In genomic region chr17:22278302-22279275, GRCh38 we compare ENCODE assay signal across 21 cellular contexts.
"Had no signal": no experiment of that assay in that cellular context is flagged by ENCODE, and none has a peak within 500 bp of the region (broad histone marks: within the 10 kb centered on the region; RNA-seq: fewer than 3 reads in every experiment).

No MANE protein-coding gene starts in this region.

- H3K36me3 ChIP-seq: brain microvascular endothelial cell, left ventricle myocardium inferior, prostate gland, thyroid gland had no signal

- H3K27ac ChIP-seq: brain microvascular endothelial cell, left ventricle myocardium inferior, prostate gland, thyroid gland had no signal

- DNase-seq: activated CD4-positive, alpha-beta T cell treated with anti-CD3 and anti-CD28 coated beads for 1 hour; activated naive CD4-positive, alpha-beta T cell treated with anti-CD3 and anti-CD28 coated beads, Interleukin-2, amount 10 ng/mL, durations not matched to agents 7 days and 5 days; activated naive CD8-positive, alpha-beta T cell treated with anti-CD3 and anti-CD28 coated beads, Interleukin-2, amount 50 U/mL, for 24 hours; activated T-cell treated with anti-CD3 and anti-CD28 coated beads for 4 hours; anterior cingulate cortex; brain microvascular endothelial cell; cortex of kidney; erythroblast; foreskin melanocyte; left ventricle myocardium inferior; naive B cell; right cardiac atrium; stimulated activated CD4-positive, alpha-beta T cell treated with anti-CD3 and anti-CD28 coated beads, Interleukin-4, amount 100 ng/mL, for 4 hours; stimulated activated naive B cell treated with anti-CD40 and anti-IgM and Interleukin-4, amounts not matched to agents 10 μg/mL and 1 μg/mL and 100 μg/mL, for 72 hours; T-helper 1 cell; T-helper 9 cell; thyroid gland had no signal

- ATAC-seq: activated naive CD8-positive, alpha-beta T cell treated with anti-CD3 and anti-CD28 coated beads, Interleukin-2, amount 50 U/mL, for 24 hours; activated T-helper 17 cell treated with anti-CD3 and anti-CD28 coated beads, Interleukin-2, amount 50 U/mL, for 72 hours; mucosa of descending colon; SK-N-SH treated with all-trans-retinoic acid at 6 μM for 48 hours; stimulated activated naive B cell treated with anti-CD40 and anti-IgM and Interleukin-4, amounts not matched to agents 10 μg/mL and 1 μg/mL and 100 μg/mL, for 72 hours had no signal

- H3K4me3 ChIP-seq: left ventricle myocardium inferior, mucosa of descending colon, prostate gland, thyroid gland had no signal

- H3K27me3 ChIP-seq: brain microvascular endothelial cell, thyroid gland had no signal

- H3K4me1 ChIP-seq: left ventricle myocardium inferior, prostate gland, thyroid gland had no signal

- H3K9me3 ChIP-seq: left ventricle myocardium inferior, prostate gland, thyroid gland had no signal
